ENCODE assay signal across 9 cellular contexts in genomic region chr12:124411291-124411878, GRCh38.
DNase-seq lines count a peak whose midpoint lies in the region; ATAC-seq, FAIRE-seq and TF ChIP-seq lines count a peak whose summit lies in the region.
"Had no signal": no experiment of that assay in that cellular context is flagged by ENCODE, and none has a peak within 500 bp of the region (broad histone marks: within the 10 kb centered on the region; RNA-seq: fewer than 3 reads in every experiment).

No MANE protein-coding gene starts in this region.

- no peaks in the 10 kb centered on the region for H3K9me2 ChIP-seq in MM.1S (replicated peaks; ENCODE audit: insufficient read depth, low read length)

- H3K9ac ChIP-seq in HUES64 (ENCODE audit: low read depth, low read length) (no peak overlapping the region), MM.1S (ENCODE audit: low read length) (no peak overlapping the region)

- TF ChIP-seq EP300 in transverse colon (IDR thresholded peaks at IDR 0.05; ENCODE audit: low read depth), result no peak

- H3K4me1 ChIP-seq in HUES64 (ENCODE audit: insufficient read depth, low read length) (peaks cover 12% of the 10 kb centered on the region), left lung (peaks cover 9 to 11% of the 10 kb centered on the region in 2 donors), transverse colon (peaks cover 23 to 56% (median 48%) of the 10 kb centered on the region in 4 donors), MM.1S (ENCODE audit: low read length) (no peaks in the 10 kb centered on the region)

- H3K27me3 ChIP-seq in HUES64 (ENCODE audit: insufficient read depth, low read length) (no peaks in the 10 kb centered on the region), bronchial epithelial cell (ENCODE audit: control insufficient read depth, insufficient read depth, low read length) (no peaks in the 10 kb centered on the region), left lung (no peaks in the 10 kb centered on the region), transverse colon (no peaks in the 10 kb centered on the region), MM.1S (replicated peaks; ENCODE audit: insufficient read depth, low read length) (no peaks in the 10 kb centered on the region)

- no peaks in the 10 kb centered on the region for H4K20me1 ChIP-seq in MM.1S (ENCODE audit: insufficient read depth, low read length)

- TF ChIP-seq POLR2A in transverse colon (IDR thresholded peaks at IDR 0.05), result no peak

- H3K4me2 ChIP-seq in MM.1S (ENCODE audit: low read depth, low read length), result no peak overlapping the region

- TF ChIP-seq CTCF in bronchial epithelial cell (IDR thresholded peaks at IDR 0.05; ENCODE audit: insufficient read depth, low read length, severe bottlenecking), result no peak
- no peak for TF ChIP-seq CTCF in left lung (IDR thresholded peaks at IDR 0.05)
- TF ChIP-seq CTCF in transverse colon (IDR thresholded peaks at IDR 0.05), result no peak
- no peak for TF ChIP-seq CTCF in MM.1S (IDR thresholded peaks at IDR 0.05; ENCODE audit: low read length)

- 81% methylated on average over 25 of the region's 25 CpGs for WGBS in HUES64
- 71 to 84% methylated on average over 7 to 9 of the region's 25 CpGs for WGBS in transverse colon (ENCODE audit: low coverage in 1 of 2), 2 donors

- no peak for FAIRE-seq in bronchial epithelial cell (lab: Jason Lieb, UNC)

- peaks cover 19% of the 10 kb centered on the region for H3K36me3 ChIP-seq in HUES64 (ENCODE audit: insufficient read depth, low read length)
- peaks cover 25% of the 10 kb centered on the region for H3K36me3 ChIP-seq in bronchial epithelial cell (ENCODE audit: control insufficient read depth, insufficient read depth, low read length)
- peaks cover 0 to 82% of the 10 kb centered on the region in 2 donors for H3K36me3 ChIP-seq in left lung
- no peaks in the 10 kb centered on the region for H3K36me3 ChIP-seq in transverse colon
- H3K36me3 ChIP-seq in MM.1S (replicated peaks; ENCODE audit: insufficient read depth, low read length), result no peaks in the 10 kb centered on the region

- ATAC-seq in left lung, result peak; percentile 32

- in situ Hi-C loops in transverse colon (cut with MboI; ENCODE audit: low pct_ligation_motif_present in 1 of 4, low pct_unique_long_range_greater_than_20kb in 1 of 4, low sequenced_read_pairs in 3 of 4), result loop anchor here in 1 of 4 donors (25.0 kb wide), 1 partner anchor 351 kb away; no protein-coding TSS in a partner anchor

- intact Hi-C loops in left lung (cut with DNase I) (no loop called here), transverse colon (cut with DNase I; ENCODE audit: low total_unique reads) (no loop called here)

- H3K27ac ChIP-seq in HUES64 (ENCODE audit: low read depth, low read length), result 0 out of 2 replicates have a peak overlapping the region, but pooled peaks have one; percentile 35
- H3K27ac ChIP-seq in left lung, result peak overlapping the region in 1 of 2 donors; percentile 15
- peak overlapping the region; percentile 68 to 85 (median 76) for H3K27ac ChIP-seq in transverse colon
- no peak overlapping the region for H3K27ac ChIP-seq in MM.1S (ENCODE audit: low read length)

- no peak overlapping the region for H2AFZ ChIP-seq in MM.1S (ENCODE audit: low read length)

- DNase-seq in bronchial epithelial cell (ENCODE audit: low read depth) (peak; percentile 83), left lung (no peak), transverse colon (peak; percentile 63), MM.1S (no peak), NCI-H1930 (lab: John Stamatoyannopoulos, UW) (no peak)
- no peak for DNase-seq in effector CD8-positive, alpha-beta T cell (lab: John Stamatoyannopoulos, UW)
- DNase-seq: immature natural killer cell, NCI-H2029 had no signal

- H3K79me2 ChIP-seq in MM.1S (ENCODE audit: low read length), result peaks cover 10% of the 10 kb centered on the region; the same call in 1 of the 2 replicates

- no peaks in the 10 kb centered on the region for H3F3A ChIP-seq in MM.1S (ENCODE audit: insufficient read depth, low read length)

- H3K9me3 ChIP-seq in HUES64 (ENCODE audit: insufficient read depth, low read depth, low read length), result no peaks in the 10 kb centered on the region
- no peaks in the 10 kb centered on the region for H3K9me3 ChIP-seq in left lung
- H3K9me3 ChIP-seq in transverse colon, result no peaks in the 10 kb centered on the region
- no peaks in the 10 kb centered on the region for H3K9me3 ChIP-seq in MM.1S (replicated peaks; ENCODE audit: insufficient read depth, low read length)

- H3K4me3 ChIP-seq in HUES64 (ENCODE audit: low read length) (no peak overlapping the region), bronchial epithelial cell (ENCODE audit: low read depth, low read length) (no peak overlapping the region), left lung (no peak overlapping the region), transverse colon (no peak overlapping the region), MM.1S (ENCODE audit: low read length) (no peak overlapping the region)

Comparison
In these comparisons a context has a peak if more than half of its experiments do, and no peak if none do; other contexts are left out.
1. DNase-seq: peak in bronchial epithelial cell (single experiment) and transverse colon (single experiment); none in left lung (0 of 2), effector CD8-positive, alpha-beta T cell (single experiment), MM.1S (single experiment) and NCI-H1930 (0 of 2).